Comparison of ENCODE assay signal across 18 cellular contexts in genomic region chr16:3536271-3536671, GRCh38. TPM values are rescaled to one million over a fixed set of nuclear protein-coding genes. Genes with fewer than 3 reads are reported as not detected.
DNase-seq lines count a peak whose midpoint lies in the region; ATAC-seq and TF ChIP-seq lines count a peak whose summit lies in the region.
"Had no signal": no experiment of that assay in that cellular context is flagged by ENCODE, and none has a peak within 500 bp of the region (broad histone marks: within the 10 kb centered on the region; RNA-seq: fewer than 3 reads in every experiment).

No MANE protein-coding gene starts in this region.

- ATAC-seq in IMR-90 (ENCODE audit: low read depth) (peak; percentile 93), upper lobe of right lung (no peak)
- ATAC-seq in effector memory CD8-positive, alpha-beta T cell (replicated peaks) = no peak
- ATAC-seq: stimulated activated naive CD8-positive, alpha-beta T cell treated with anti-CD3 and anti-CD28 coated beads, Interleukin-15, Interleukin-2, amounts not matched to agents 100 U/mL and 50 U/mL, for 24 hours had no signal

- peak overlapping the region; percentile 72 for H3K4ac ChIP-seq in IMR-90 (ENCODE audit: low read depth, low read length)

- CTCF ChIA-PET in IMR-90 (lab: Yijun Ruan, JAX) = interaction anchor here (1.1 kb wide), 1 partner anchor 10 kb away, joined by 4 read pairs; no protein-coding TSS in a partner anchor

- H3K4me2 ChIP-seq in IMR-90 (ENCODE audit: low read depth, low read length) = peak overlapping the region; percentile 76

- H2AK5ac ChIP-seq in IMR-90 (ENCODE audit: low read depth, low read length) = peak overlapping the region; percentile 65; the same call in 1 of the 2 replicates

- peaks cover 21% of the 10 kb centered on the region for H3K36me3 ChIP-seq in IMR-90 (ENCODE audit: control insufficient read depth, insufficient read depth, low read length)
- H3K36me3 ChIP-seq in SJCRH30 = no peaks in the 10 kb centered on the region
- H3K36me3 ChIP-seq in upper lobe of right lung = peaks cover 39% of the 10 kb centered on the region

- H2BK15ac ChIP-seq in IMR-90 (ENCODE audit: low read depth, low read length) = peak overlapping the region; percentile 78; the same call in 1 of the 3 replicates

- no CpG with 5 or more reads among the region's 2 CpGs for WGBS in IMR-90 (ENCODE audit: extremely low coverage in 2 of 2, insufficient read length in 1 of 2), 2 experiments

- intact Hi-C loops in IMR-90 (cut with micrococcal nuclease) = no loop called here
- intact Hi-C loops in upper lobe of right lung (cut with DNase I) = no loop called here

- peak overlapping the region; percentile 67; the same call in 1 of the 2 replicates for H3K14ac ChIP-seq in IMR-90 (replicated peaks; ENCODE audit: low read depth, low read length)

- TF ChIP-seq RAD21 in IMR-90 (IDR thresholded peaks at IDR 0.05; ENCODE audit: low read length) = no peak

- H3K27ac ChIP-seq in IMR-90 (ENCODE audit: insufficient read depth, low read length) (peak overlapping the region; percentile 99; the same call in 1 of the 2 replicates), SJCRH30 (no peak overlapping the region), upper lobe of right lung (no peak overlapping the region)
- H3K27ac ChIP-seq: cardiac muscle cell had no signal

- H2BK120ac ChIP-seq in IMR-90 (ENCODE audit: low read depth, low read length) = peak overlapping the region; percentile 91

- H3K9me3 ChIP-seq in IMR-90 (ENCODE audit: control insufficient read depth, insufficient read depth, low read length) (no peaks in the 10 kb centered on the region), SJCRH30 (replicated peaks) (no peaks in the 10 kb centered on the region), upper lobe of right lung (no peaks in the 10 kb centered on the region)
- H3K9me3 ChIP-seq: right atrium auricular region had no signal

- peaks cover 26% of the 10 kb centered on the region for H3K9me1 ChIP-seq in IMR-90 (ENCODE audit: insufficient read depth, low read length)

- DNase-seq in AG10803 (ENCODE audit: low read depth) = peak; percentile 82
- DNase-seq in IMR-90 = peak; percentile 93
- DNase-seq in effector memory CD8-positive, alpha-beta T cell = no peak
- DNase-seq in 8988T = no peak
- no peak for DNase-seq in mucosa of gallbladder (ENCODE audit: low spot score)
- DNase-seq in SJCRH30 = no peak
- DNase-seq in upper lobe of right lung = no peak
- DNase-seq: activated CD4-positive, alpha-beta T cell treated with anti-CD3 and anti-CD28 coated beads for 48 hours; Kasumi-1; NCI-H187; NCI-H748 treated with DMSO at 0.1 percent for 48 hours; RPMI8226; stimulated activated naive CD8-positive, alpha-beta T cell treated with anti-CD3 and anti-CD28 coated beads, Interleukin-15, Interleukin-2, amounts not matched to agents 100 U/mL and 50 U/mL, for 24 hours had no signal

- H3K27me3 Mint-ChIP-seq in effector memory CD8-positive, alpha-beta T cell = no peaks in the 10 kb centered on the region
- H3K27me3 Mint-ChIP-seq in nephron (ENCODE audit: low read depth) = no peaks in the 10 kb centered on the region

- peaks cover 7% of the 10 kb centered on the region; the same call in 1 of the 2 replicates for H4K20me1 ChIP-seq in IMR-90 (ENCODE audit: insufficient read depth, low read length)

- H3K9me3 Mint-ChIP-seq in effector memory CD8-positive, alpha-beta T cell = no peaks in the 10 kb centered on the region
- no peaks in the 10 kb centered on the region for H3K9me3 Mint-ChIP-seq in nephron
- H3K9me3 Mint-ChIP-seq: T-helper 2 cell treated with Interferon-gamma antibody and Interleukin-4, amounts not matched to agents 5 μg/mL and 100 μg/mL, for 36 hours had no signal

- peaks cover 34% of the 10 kb centered on the region for H3K36me3 Mint-ChIP-seq in effector memory CD8-positive, alpha-beta T cell (ENCODE audit: insufficient read depth)
- H3K36me3 Mint-ChIP-seq in nephron (ENCODE audit: low read depth) = peaks cover 63% of the 10 kb centered on the region

- H3K4me3 Mint-ChIP-seq in effector memory CD8-positive, alpha-beta T cell = no peak overlapping the region
- no peak overlapping the region for H3K4me3 Mint-ChIP-seq in nephron
- H3K4me3 Mint-ChIP-seq: T-helper 2 cell treated with Interferon-gamma antibody and Interleukin-4, amounts not matched to agents 5 μg/mL and 100 μg/mL, for 36 hours had no signal

- 0 out of 4 replicates have a peak, but pooled peaks cover 0 to 6% of the 10 kb centered on the region in 2 experiments for H3K79me1 ChIP-seq in IMR-90 (ENCODE audit: low read depth in 1 of 2, low read length in 2 of 2)

- H3K27me3 ChIP-seq in IMR-90 (ENCODE audit: control insufficient read depth, insufficient read depth, low read length) = no peaks in the 10 kb centered on the region
- H3K27me3 ChIP-seq in SJCRH30 = no peaks in the 10 kb centered on the region
- H3K27me3 ChIP-seq in upper lobe of right lung = no peaks in the 10 kb centered on the region
- H3K27me3 ChIP-seq: cardiac muscle cell, right atrium auricular region had no signal

- peak overlapping the region; percentile 92 for H2BK5ac ChIP-seq in IMR-90 (ENCODE audit: low read depth, low read length, poor library complexity, severe bottlenecking)

- H2AK9ac ChIP-seq in IMR-90 (replicated peaks; ENCODE audit: low read depth, low read length, poor library complexity) = peak overlapping the region; percentile 10

- in situ Hi-C loops in IMR-90 (cut with MboI; ENCODE audit: low sequenced_read_pairs) = no loop called here

- dilution Hi-C loops in IMR-90 (cut with HindIII; ENCODE audit: low sequenced_read_pairs, unreplicated experiment) = no loop called here

- peak overlapping the region in 1 of 2 experiments; percentile 71; a peak in 2 of 4 replicates for H4K8ac ChIP-seq in IMR-90 (ENCODE audit: low read depth in 2 of 2, low read length in 2 of 2)

- H3K27ac Mint-ChIP-seq in effector memory CD8-positive, alpha-beta T cell = peak overlapping the region; percentile 81 to 84
- H3K27ac Mint-ChIP-seq in nephron = peak overlapping the region; percentile 36 to 82 (median 82)
- H3K27ac Mint-ChIP-seq: T-helper 2 cell treated with Interferon-gamma antibody and Interleukin-4, amounts not matched to agents 5 μg/mL and 100 μg/mL, for 36 hours had no signal

- no peak overlapping the region for H3K56ac ChIP-seq in IMR-90 (ENCODE audit: extremely low read depth, insufficient read depth, low read length)

- H3K4me3 ChIP-seq in AG10803 (ENCODE audit: low read length) (no peak overlapping the region), IMR-90 (ENCODE audit: insufficient read depth, low read depth, low read length) (no peak overlapping the region), SJCRH30 (no peak overlapping the region), upper lobe of right lung (no peak overlapping the region)
- H3K4me3 ChIP-seq: cardiac muscle cell, right atrium auricular region had no signal

- peak overlapping the region; percentile 11; the same call in 1 of the 2 replicates for H3K9ac ChIP-seq in IMR-90 (ENCODE audit: low read depth, low read length)

- peak overlapping the region; percentile 15; the same call in 1 of the 2 replicates for H3K23ac ChIP-seq in IMR-90 (ENCODE audit: low read depth, low read length)

- no TSS peak for BruUV-seq in IMR-90 (replicated peaks; lab: Mats Ljungman, UMichigan)

- H2BK20ac ChIP-seq in IMR-90 (ENCODE audit: low read depth, low read length) = peak overlapping the region; percentile 65

- peak overlapping the region; percentile 77 for H4K91ac ChIP-seq in IMR-90 (ENCODE audit: insufficient read depth, low read depth, low read length)

- no peak overlapping the region for H2AFZ ChIP-seq in IMR-90 (replicated peaks; ENCODE audit: low read length, poor library complexity)

- H3K4me1 Mint-ChIP-seq in effector memory CD8-positive, alpha-beta T cell (ENCODE audit: low read depth in 2 of 2) = peaks cover 11 to 18% of the 10 kb centered on the region in 2 donors
- H3K4me1 Mint-ChIP-seq in nephron = peaks cover 41% of the 10 kb centered on the region

- H4K5ac ChIP-seq in IMR-90 (ENCODE audit: low read depth, low read length) = peak overlapping the region; percentile 74

- peak overlapping the region; percentile 92 for H3K18ac ChIP-seq in IMR-90 (ENCODE audit: low read depth, low read length)

- TF ChIP-seq CTCF in AG10803 (conservative IDR thresholded peaks at IDR 0.05; ENCODE audit: low read length) (no peak), IMR-90 (conservative IDR thresholded peaks at IDR 0.05; ENCODE audit: low read depth, low read length) (no peak), nephron (IDR thresholded peaks at IDR 0.05; ENCODE audit: unreplicated experiment in 3 of 3) (no peak), upper lobe of right lung (IDR thresholded peaks at IDR 0.05) (no peak)

- POLR2A ChIA-PET in IMR-90 (lab: Charles Lee; ENCODE audit: unreplicated experiment) = interaction anchor here (0.5 kb wide), 1 partner anchor 400 kb away, joined by 17 read pairs; no protein-coding TSS in a partner anchor

- no peak for TF ChIP-seq POLR2A in IMR-90 (IDR thresholded peaks at IDR 0.05; ENCODE audit: low read depth, low read length)

- H3K4me1 ChIP-seq in IMR-90 (ENCODE audit: control insufficient read depth, insufficient read depth, low read length) = peaks cover 20% of the 10 kb centered on the region
- H3K4me1 ChIP-seq in SJCRH30 = no peaks in the 10 kb centered on the region
- H3K4me1 ChIP-seq in upper lobe of right lung = no peaks in the 10 kb centered on the region
- H3K4me1 ChIP-seq: right atrium auricular region had no signal

TF ChIP-seq in IMR-90, 13 proteins besides CTCF, POLR2A, EP300 and RAD21 (continues in another document):
- no peak for TF ChIP-seq MAFK (IDR thresholded peaks at IDR 0.05; ENCODE audit: low read depth, low read length)
- TF ChIP-seq RFX5 (IDR thresholded peaks at IDR 0.05; ENCODE audit: low read depth, low read length) = no peak

RNA-seq across cellular contexts. Expression of gene CLUAP1, which starts 35.5 kb away (rescaled TPM):
- 6.8 and 13.3 TPM in 2 replicates for total RNA-seq in IMR-90 (2012; rRNA removed)
- polyA plus RNA-seq in IMR-90 (2012; rRNA removed) = 10.7 and 14.4 TPM in 2 replicates
- polyA plus RNA-seq in IMR-90 (2012; cell fraction: cytosol; rRNA removed) = 1.8 and 2.5 TPM in 2 replicates
- 1.8 and 8.2 TPM in 2 replicates for polyA plus RNA-seq in IMR-90 (2012; cell fraction: nucleus; rRNA removed; ENCODE audit: low replicate concordance)
- 39.9 TPM for total RNA-seq in mucosa of gallbladder
- 5.2 and 7.1 TPM in 2 replicates for total RNA-seq in SJCRH30 (2014; rRNA removed; shearing (Covaris generic))
- 23.3 TPM for total RNA-seq in upper lobe of right lung

RNA-seq across cellular contexts. Expression of gene NLRC3, which starts 40.9 kb away (rescaled TPM):
- total RNA-seq in IMR-90 (2012; rRNA removed) (not detected in 2 replicates), mucosa of gallbladder (4.0 TPM), upper lobe of right lung (5.5 TPM)
- polyA plus RNA-seq in IMR-90 (2012; rRNA removed) = not detected in 2 replicates
- not detected in 2 replicates for polyA plus RNA-seq in IMR-90 (2012; cell fraction: cytosol; rRNA removed)
- 0.02 and 0.14 TPM in 2 replicates for polyA plus RNA-seq in IMR-90 (2012; cell fraction: nucleus; rRNA removed; ENCODE audit: low replicate concordance)
- 0.02 and 0.05 TPM in 2 replicates for total RNA-seq in SJCRH30 (2014; rRNA removed; shearing (Covaris generic))
- total RNA-seq: epithelial cell of proximal tubule had no signal

RNA-seq across cellular contexts. Expression of gene C16orf90, which starts 41.0 kb away (rescaled TPM):
- total RNA-seq in IMR-90 (2012; rRNA removed) = not detected in 2 replicates
- not detected in 2 replicates for polyA plus RNA-seq in IMR-90 (2012; rRNA removed)
- not detected in 2 replicates for polyA plus RNA-seq in IMR-90 (2012; cell fraction: cytosol; rRNA removed)
- polyA plus RNA-seq in IMR-90 (2012; cell fraction: nucleus; rRNA removed; ENCODE audit: low replicate concordance) = not detected in 2 replicates
- not detected for total RNA-seq in mucosa of gallbladder
- total RNA-seq in SJCRH30 (2014; rRNA removed; shearing (Covaris generic)) = not detected in 2 replicates
- total RNA-seq in upper lobe of right lung = not detected
- total RNA-seq: cardiac muscle cell, epithelial cell of proximal tubule, right atrium auricular region had no signal
- polyA plus RNA-seq: cardiac muscle cell had no signal

Comparison
In these comparisons a context has a peak if more than half of its experiments do, and no peak if none do; other contexts are left out.
1. DNase-seq: peak in AG10803 (single experiment) and IMR-90 (single experiment); none in effector memory CD8-positive, alpha-beta T cell (0 of 3), 8988T (single experiment), mucosa of gallbladder (single experiment), SJCRH30 (0 of 2) and upper lobe of right lung (single experiment).